Comparison of ENCODE assay signal across 8 cellular contexts in the genomic region with DNA sequence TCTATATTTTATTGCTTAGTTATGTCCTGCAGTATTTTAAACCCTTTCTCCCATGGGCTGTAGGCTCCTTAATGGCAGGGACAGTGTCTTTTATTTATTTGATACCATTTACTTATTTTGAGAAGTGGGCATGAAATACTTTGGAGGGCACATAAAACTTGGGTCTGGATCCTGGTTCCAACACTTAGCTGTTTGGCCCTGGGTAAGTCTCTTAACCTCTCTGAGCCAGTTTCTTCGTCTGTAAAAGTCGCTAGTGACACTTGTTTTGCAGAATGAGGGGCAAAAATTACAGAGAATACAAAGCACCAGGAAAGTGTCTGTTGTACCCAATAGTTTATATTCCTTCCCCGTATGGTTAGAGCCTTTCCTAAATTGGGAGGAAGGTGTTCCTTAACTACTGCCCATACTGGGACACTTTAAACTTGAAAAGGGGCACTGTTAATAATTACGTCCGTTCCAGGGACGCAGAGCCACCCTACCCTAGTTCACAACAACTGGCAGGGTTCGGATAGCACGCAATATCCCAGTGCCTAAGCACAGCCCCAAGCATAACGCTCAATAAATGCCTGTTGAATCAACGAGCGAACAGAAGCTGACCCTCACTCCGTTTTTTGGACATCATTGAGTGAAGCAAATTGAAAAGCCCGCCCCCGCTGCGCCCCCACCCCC. TPM values are rescaled to one million over a fixed set of nuclear protein-coding genes. Genes with fewer than 3 reads are reported as not detected.
A peak's percentile ranks its signal among the peaks of the same experiment; 100 is the strongest.
DNase-seq lines count a peak whose midpoint lies in the region; ATAC-seq and TF ChIP-seq lines count a peak whose summit lies in the region.

No MANE protein-coding gene starts in this region.

- H3K27me3 ChIP-seq in SK-N-SH (ENCODE audit: insufficient read depth) (no peaks in the 10 kb centered on the region), gastrocnemius medialis (no peaks in the 10 kb centered on the region)

- POLR2A ChIA-PET in SK-N-SH (lab: Yijun Ruan, JAX): no interaction called here

- 8% methylated on average over 11 of the region's 15 CpGs for WGBS in SK-N-SH (ENCODE audit: low lambda C conversion rate)

- no peaks in the 10 kb centered on the region for H3F3A ChIP-seq in SK-N-SH (replicated peaks; ENCODE audit: insufficient read depth)

- H2AFZ ChIP-seq in SK-N-SH (ENCODE audit: low read depth): peak overlapping the region; percentile 48; the same call in 1 of the 2 replicates

- TF ChIP-seq CTCF in GM12864 (IDR thresholded peaks at IDR 0.05; ENCODE audit: low read depth, low read length, missing control alignments) (no peak), SK-N-SH (IDR thresholded peaks at IDR 0.05) (no peak), fibroblast of villous mesenchyme (IDR thresholded peaks at IDR 0.05; ENCODE audit: insufficient read depth, low read depth, low read length) (no peak), gastrocnemius medialis (IDR thresholded peaks at IDR 0.05 in 4 of 5, conservative IDR thresholded peaks at IDR 0.05 in 1 of 5) (no peak)

- no peak for TF ChIP-seq EP300 in SK-N-SH (IDR thresholded peaks at IDR 0.05; ENCODE audit: borderline replicate concordance in 1 of 2, low read depth in 1 of 2, low read length in 1 of 2)

- peak overlapping the region; percentile 99; the same call in 1 of the 2 replicates for H3K4me2 ChIP-seq in SK-N-SH

- H3K9me3 ChIP-seq in SK-N-SH: no peaks in the 10 kb centered on the region
- no peaks in the 10 kb centered on the region for H3K9me3 ChIP-seq in gastrocnemius medialis

- peak overlapping the region; percentile 92 to 98 for H3K27ac ChIP-seq in SK-N-SH (ENCODE audit: low read depth in 2 of 2, low read length in 1 of 2)
- H3K27ac ChIP-seq in gastrocnemius medialis: peak overlapping the region; percentile 99 to 100 (median 100)

- in situ Hi-C loops in gastrocnemius medialis (cut with MboI; ENCODE audit: low sequenced_read_pairs in 4 of 4): loop anchor here in 2 of 4 donors (10.0 kb wide), 2 partner anchors 136 to 146 kb away; no protein-coding TSS in a partner anchor

- ATAC-seq in gastrocnemius medialis: no peak
- ATAC-seq in HG02870 (IDR thresholded peaks at IDR 0.05; ENCODE audit: unreplicated experiment): no peak
- ATAC-seq in GM21367 (IDR thresholded peaks at IDR 0.05; ENCODE audit: unreplicated experiment): no peak

- peak overlapping the region; percentile 25 for H3K4me3 ChIP-seq in GM12864 (ENCODE audit: low read depth, low read length)
- H3K4me3 ChIP-seq in SK-N-SH (ENCODE audit: low read depth in 2 of 2, low read length in 1 of 2): peak overlapping the region in 1 of 2 experiments; percentile 76; a peak in 2 of 4 replicates
- peak overlapping the region; percentile 64 for H3K4me3 ChIP-seq in fibroblast of villous mesenchyme (ENCODE audit: low read depth, low read length)
- peak overlapping the region; percentile 70 to 94 (median 82) for H3K4me3 ChIP-seq in gastrocnemius medialis

- no peak overlapping the region for H3K9ac ChIP-seq in SK-N-SH

- TF ChIP-seq RAD21 in SK-N-SH (IDR thresholded peaks at IDR 0.05; ENCODE audit: low read length): no peak

- no peaks in the 10 kb centered on the region for H3K36me3 ChIP-seq in SK-N-SH (replicated peaks in 1 of 2; ENCODE audit: control insufficient read depth in 1 of 2, insufficient read depth in 2 of 2, low read length in 1 of 2)
- no peaks in the 10 kb centered on the region for H3K36me3 ChIP-seq in gastrocnemius medialis

- H3K4me1 ChIP-seq in SK-N-SH (ENCODE audit: control insufficient read depth in 1 of 2, insufficient read depth in 2 of 2, low read depth in 1 of 2, low read length in 1 of 2) (peaks cover 5 to 43% of the 10 kb centered on the region in 2 experiments; a peak in 3 of 4 replicates), gastrocnemius medialis (peaks cover 69 to 77% of the 10 kb centered on the region in 2 donors)

- DNase-seq in GM12864 (ENCODE audit: low read depth) (no peak), SK-N-SH (no peak), fibroblast of villous mesenchyme (ENCODE audit: low read depth) (no peak), gastrocnemius medialis (no peak), globus pallidus (ENCODE audit: low spot score) (no peak), NCI-H1048 (lab: John Stamatoyannopoulos, UW) (no peak)

- no peak for TF ChIP-seq POLR2A in gastrocnemius medialis (IDR thresholded peaks at IDR 0.05)

- CTCF ChIA-PET in SK-N-SH (lab: Yijun Ruan, JAX): interaction anchor here (1.8 to 11.0 kb wide), 2 partner anchors 143 to 207 kb away, joined by 10 to 271 read pairs; no protein-coding TSS in a partner anchor

- no peaks in the 10 kb centered on the region for H3K9me2 ChIP-seq in SK-N-SH

- H3K79me2 ChIP-seq in SK-N-SH (ENCODE audit: insufficient read depth): no peaks in the 10 kb centered on the region

- no peaks in the 10 kb centered on the region for H4K20me1 ChIP-seq in SK-N-SH (ENCODE audit: insufficient read depth)

- intact Hi-C loops in gastrocnemius medialis (cut with DNase I; ENCODE audit: low total_unique reads): loop anchor here (5.0 to 10.0 kb wide), 2 partner anchors 389 to 466 kb away; partner anchors contain the start of gene PPARD

TF ChIP-seq in SK-N-SH, 30 proteins besides CTCF, POLR2A, EP300 and RAD21:
- TF ChIP-seq MXI1 (IDR thresholded peaks at IDR 0.05; ENCODE audit: low read depth, low read length): no peak
- TF ChIP-seq GATA2 (CRISPR knock-in tag; IDR thresholded peaks at IDR 0.05): no peak
- TF ChIP-seq FOXM1 (IDR thresholded peaks at IDR 0.05; ENCODE audit: low read depth): no peak
- TF ChIP-seq TAF1 (IDR thresholded peaks at IDR 0.05; ENCODE audit: borderline replicate concordance, low read depth, low read length): no peak
- TF ChIP-seq NRF1 (IDR thresholded peaks at IDR 0.05; ENCODE audit: low read depth, low read length): no peak

RNA-seq across cellular contexts. Expression of gene ARMC12, which starts 6.0 kb away (rescaled TPM):
- polyA plus RNA-seq in SK-N-SH (2012; rRNA removed): 1.6 and 2.0 TPM in 2 replicates
- 0.58 and 0.72 TPM in 2 replicates for polyA plus RNA-seq in SK-N-SH (2012; cell fraction: cytosol; rRNA removed)
- 18.1 and 19.9 TPM in 2 replicates for polyA plus RNA-seq in SK-N-SH (2012; cell fraction: nucleus; rRNA removed)
- total RNA-seq in fibroblast of villous mesenchyme (0.43 TPM in 1 of 2 replicates, not detected in the other), gastrocnemius medialis (1 to 10 TPM in 1 of 4 donors, not detected in 3; 6.2 TPM)

RNA-seq across cellular contexts. Expression of gene FKBP5, which starts 42.2 kb away (rescaled TPM):
- 4.2 and 5.1 TPM in 2 replicates for polyA plus RNA-seq in SK-N-SH (2012; rRNA removed)
- polyA plus RNA-seq in SK-N-SH (2012; cell fraction: cytosol; rRNA removed): 6.7 and 7.4 TPM in 2 replicates
- 2.2 and 3.5 TPM in 2 replicates for polyA plus RNA-seq in SK-N-SH (2012; cell fraction: nucleus; rRNA removed)
- total RNA-seq in fibroblast of villous mesenchyme (1.3 and 3.2 TPM in 2 replicates), gastrocnemius medialis (1,000 to 10,000 TPM in 2 of 4 donors, 100 to 1,000 TPM in 2; 665 to 1,753 (median 1,205) TPM)

RNA-seq across cellular contexts. Expression of gene CLPSL2, which starts 45.5 kb away (rescaled TPM):
- polyA plus RNA-seq in SK-N-SH (2012; rRNA removed): not detected in 2 replicates
- polyA plus RNA-seq in SK-N-SH (2012; cell fraction: cytosol; rRNA removed): not detected in 2 replicates
- not detected in 2 replicates for polyA plus RNA-seq in SK-N-SH (2012; cell fraction: nucleus; rRNA removed)
- not detected in 2 replicates for total RNA-seq in fibroblast of villous mesenchyme
- not detected for total RNA-seq in gastrocnemius medialis

RNA-seq across cellular contexts. Expression of gene CLPSL1, which starts 49.9 kb away (rescaled TPM):
- polyA plus RNA-seq in SK-N-SH (2012; rRNA removed): not detected in 2 replicates
- not detected in 2 replicates for polyA plus RNA-seq in SK-N-SH (2012; cell fraction: cytosol; rRNA removed)
- polyA plus RNA-seq in SK-N-SH (2012; cell fraction: nucleus; rRNA removed): not detected in 2 replicates
- not detected in 2 replicates for total RNA-seq in fibroblast of villous mesenchyme
- total RNA-seq in gastrocnemius medialis: not detected

Comparison
In these comparisons a context has a peak if more than half of its experiments do, and no peak if none do; other contexts are left out.
1. RNA of gene FKBP5, which starts 42.2 kb away (total RNA-seq): 665 to 1,753 TPM in gastrocnemius medialis; 1.3 to 3.2 TPM in fibroblast of villous mesenchyme; every median in the first group is over 100 times any median in the second.